Comparison of ENCODE assay signal across 1 cellular context in the genomic region with DNA sequence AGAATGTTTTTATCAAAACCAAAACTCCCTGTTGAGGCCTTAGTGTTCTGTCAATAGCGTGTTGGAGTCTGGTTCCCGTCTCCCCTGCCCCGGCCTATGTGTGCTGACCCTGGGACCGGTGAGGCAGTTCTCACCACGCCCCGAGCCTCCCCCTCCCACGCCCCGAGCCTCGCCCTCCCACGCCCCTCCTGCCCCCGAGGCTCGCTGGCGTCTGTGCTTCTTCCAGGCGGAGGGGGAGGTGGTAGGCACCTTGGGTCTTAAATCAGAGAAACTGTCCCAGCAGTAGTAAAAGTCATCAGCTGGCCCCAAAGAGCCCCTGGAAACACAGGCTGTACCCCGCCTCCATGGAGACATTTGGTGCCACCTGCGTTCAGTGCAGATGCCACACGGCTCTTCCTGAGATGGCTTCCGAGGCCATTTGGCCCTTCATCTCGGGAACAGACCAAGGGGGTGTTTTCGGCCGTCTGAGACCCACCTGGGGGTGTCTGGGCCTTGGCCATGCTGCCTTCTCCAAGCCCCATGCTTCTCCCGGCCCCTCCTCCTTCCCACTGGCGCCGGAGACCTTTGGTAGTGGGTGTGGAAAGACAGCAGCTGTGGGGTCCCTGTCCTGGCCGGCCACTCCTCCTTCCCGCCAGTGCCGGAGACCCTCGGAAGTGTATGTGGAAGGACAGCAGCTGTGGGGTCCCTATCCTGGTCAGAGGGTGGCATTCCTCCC.
TF ChIP-seq lines count a peak whose summit lies in the region.

No MANE protein-coding gene starts in this region.

TF ChIP-seq in IMR-90, 13 proteins besides CTCF, POLR2A, EP300 and RAD21 (continued from another document):
- TF ChIP-seq MXI1 (IDR thresholded peaks at IDR 0.05; ENCODE audit: borderline replicate concordance, low read depth, low read length), result no peak
- TF ChIP-seq MAFK (IDR thresholded peaks at IDR 0.05; ENCODE audit: low read depth, low read length), result no peak
- TF ChIP-seq BHLHE40 (IDR thresholded peaks at IDR 0.05; ENCODE audit: low read depth, low read length), result no peak
- TF ChIP-seq, protein P1, sequence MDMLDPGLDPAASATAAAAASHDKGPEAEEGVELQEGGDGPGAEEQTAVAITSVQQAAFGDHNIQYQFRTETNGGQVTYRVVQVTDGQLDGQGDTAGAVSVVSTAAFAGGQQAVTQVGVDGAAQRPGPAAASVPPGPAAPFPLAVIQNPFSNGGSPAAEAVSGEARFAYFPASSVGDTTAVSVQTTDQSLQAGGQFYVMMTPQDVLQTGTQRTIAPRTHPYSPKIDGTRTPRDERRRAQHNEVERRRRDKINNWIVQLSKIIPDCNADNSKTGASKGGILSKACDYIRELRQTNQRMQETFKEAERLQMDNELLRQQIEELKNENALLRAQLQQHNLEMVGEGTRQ (IDR thresholded peaks at IDR 0.05; ENCODE audit: low read depth, low read length), result no peak
- TF ChIP-seq SMC3 (IDR thresholded peaks at IDR 0.05; ENCODE audit: low read depth, low read length), result no peak
- no peak for TF ChIP-seq RCOR1 (IDR thresholded peaks at IDR 0.05; ENCODE audit: insufficient replicate concordance, low read length)
- no peak for TF ChIP-seq MAZ (IDR thresholded peaks at IDR 0.05; ENCODE audit: borderline replicate concordance, low read depth, low read length)
- TF ChIP-seq FOS (IDR thresholded peaks at IDR 0.05; ENCODE audit: low read depth, low read length), result no peak
- TF ChIP-seq NFE2L2 (IDR thresholded peaks at IDR 0.05; ENCODE audit: low read depth, low read length), result no peak
- TF ChIP-seq RFX5 (IDR thresholded peaks at IDR 0.05; ENCODE audit: low read depth, low read length), result no peak
- no peak for TF ChIP-seq CHD1 (IDR thresholded peaks at IDR 0.05; ENCODE audit: low read depth, low read length)
- no peak for TF ChIP-seq CEBPB (IDR thresholded peaks at IDR 0.05; ENCODE audit: low read depth, low read length)
